In genomic region chr10:53489331-53489730, GRCh38 we compare ENCODE assay signal across 29 cellular contexts.
"Had no signal": no experiment of that assay in that cellular context is flagged by ENCODE, and none has a peak within 500 bp of the region (broad histone marks: within the 10 kb centered on the region; RNA-seq: fewer than 3 reads in every experiment).

No MANE protein-coding gene starts in this region.

- H2AFZ ChIP-seq: parathyroid adenoma had no signal

- H3K4me3 ChIP-seq: adrenal gland, dorsolateral prefrontal cortex, gastroesophageal sphincter, left lung, right lobe of liver, skin epidermis, suprapubic skin, tibial nerve, uterus had no signal

- H3K27me3 Mint-ChIP-seq: activated naive CD8-positive, alpha-beta T cell; central memory CD8-positive, alpha-beta T cell; effector memory CD8-positive, alpha-beta T cell; natural killer cell treated with Interleukin-12 subunit alpha and Interleukin-12 subunit beta and Interleukin-15 and Interleukin-18, amount 100 ng/mL, for 72 hours; stimulated activated naive CD8-positive, alpha-beta T cell treated with anti-CD3 and anti-CD28 coated beads, Interleukin-15, amount 100 ng/mL, for 72 hours had no signal

- H3K9me3 ChIP-seq: adrenal gland, right lobe of liver, uterus had no signal

- H3K36me3 ChIP-seq: adrenal gland, gastroesophageal sphincter, left lung, right lobe of liver, suprapubic skin, tibial nerve, uterus, WERI-Rb-1 had no signal

- DNase-seq: activated CD4-positive, alpha-beta T cell treated with anti-CD3 and anti-CD28 coated beads for 1 hour; activated CD4-positive, alpha-beta T cell treated with anti-CD3 and anti-CD28 coated beads, Interleukin-2, amount 50 U/mL, for 1 hour; activated CD8-positive, alpha-beta T cell treated with anti-CD3 and anti-CD28 coated beads, Interleukin-2, amount 10 ng/mL, durations not matched to agents 7 days and 5 days; activated naive CD4-positive, alpha-beta T cell; adrenal gland; dorsolateral prefrontal cortex; effector memory CD8-positive, alpha-beta T cell; head of caudate nucleus; kidney; left lung; mammary epithelial cell; midbrain; nucleus accumbens; right lobe of liver; stimulated activated CD4-positive, alpha-beta T cell treated with anti-CD3 and anti-CD28 coated beads, Interleukin-2, amount 100 ng/mL, for 24 hours; stimulated activated naive CD8-positive, alpha-beta T cell treated with anti-CD3 and anti-CD28 coated beads, Interleukin-15, amount 100 ng/mL, for 72 hours; uterus; WERI-Rb-1 had no signal

- H3K4me1 Mint-ChIP-seq: central memory CD8-positive, alpha-beta T cell; stimulated activated effector memory CD8-positive, alpha-beta T cell treated with anti-CD3 and anti-CD28 coated beads, Interleukin-12 subunit alpha, Interleukin-12 subunit beta, amount 100 ng/mL, for 72 hours; stimulated activated naive CD8-positive, alpha-beta T cell treated with anti-CD3 and anti-CD28 coated beads, Interleukin-15, amount 100 ng/mL, for 72 hours had no signal

- H3K27ac Mint-ChIP-seq: activated CD8-positive, alpha-beta T cell treated with anti-CD3 and anti-CD28 coated beads, Interleukin-2, amount 10 ng/mL, durations not matched to agents 7 days and 5 days; activated naive CD8-positive, alpha-beta T cell; effector memory CD8-positive, alpha-beta T cell; natural killer cell treated with Interleukin-12 subunit alpha and Interleukin-12 subunit beta and Interleukin-15 and Interleukin-18, amount 100 ng/mL, for 72 hours; stimulated activated effector memory CD8-positive, alpha-beta T cell treated with anti-CD3 and anti-CD28 coated beads, Interleukin-12 subunit alpha, Interleukin-12 subunit beta, amount 100 ng/mL, for 72 hours; stimulated activated naive CD8-positive, alpha-beta T cell treated with anti-CD3 and anti-CD28 coated beads, Interleukin-15, amount 100 ng/mL, for 72 hours had no signal

- H3K4me1 ChIP-seq: adrenal gland, gastroesophageal sphincter, left lung, parathyroid adenoma, right lobe of liver, suprapubic skin, tibial nerve, uterus had no signal

- H3K27me3 ChIP-seq: adrenal gland, dorsolateral prefrontal cortex, gastroesophageal sphincter, left lung, right lobe of liver, suprapubic skin, tibial nerve, uterus had no signal

- H3K9ac ChIP-seq: parathyroid adenoma had no signal

- H3K27ac ChIP-seq: adrenal gland, dorsolateral prefrontal cortex, gastroesophageal sphincter, left lung, parathyroid adenoma, right lobe of liver, skin epidermis, suprapubic skin, tibial nerve, uterus, WERI-Rb-1 had no signal

- FAIRE-seq: astrocyte, colon, kidney had no signal

- H3K79me2 ChIP-seq: parathyroid adenoma had no signal

- H3K36me3 Mint-ChIP-seq: activated naive CD8-positive, alpha-beta T cell; stimulated activated effector memory CD8-positive, alpha-beta T cell treated with anti-CD3 and anti-CD28 coated beads, Interleukin-12 subunit alpha, Interleukin-12 subunit beta, amount 100 ng/mL, for 72 hours had no signal

- H3K4me3 Mint-ChIP-seq: activated CD8-positive, alpha-beta T cell treated with anti-CD3 and anti-CD28 coated beads, Interleukin-2, amount 10 ng/mL, durations not matched to agents 7 days and 5 days; activated naive CD8-positive, alpha-beta T cell; central memory CD8-positive, alpha-beta T cell; effector memory CD8-positive, alpha-beta T cell; natural killer cell treated with Interleukin-12 subunit alpha and Interleukin-12 subunit beta and Interleukin-15 and Interleukin-18, amount 100 ng/mL, for 72 hours; stimulated activated effector memory CD8-positive, alpha-beta T cell treated with anti-CD3 and anti-CD28 coated beads, Interleukin-12 subunit alpha, Interleukin-12 subunit beta, amount 100 ng/mL, for 72 hours; stimulated activated naive CD8-positive, alpha-beta T cell treated with anti-CD3 and anti-CD28 coated beads, Interleukin-15, amount 100 ng/mL, for 72 hours had no signal
